Comparison of ENCODE assay signal across 8 cellular contexts in the genomic region with DNA sequence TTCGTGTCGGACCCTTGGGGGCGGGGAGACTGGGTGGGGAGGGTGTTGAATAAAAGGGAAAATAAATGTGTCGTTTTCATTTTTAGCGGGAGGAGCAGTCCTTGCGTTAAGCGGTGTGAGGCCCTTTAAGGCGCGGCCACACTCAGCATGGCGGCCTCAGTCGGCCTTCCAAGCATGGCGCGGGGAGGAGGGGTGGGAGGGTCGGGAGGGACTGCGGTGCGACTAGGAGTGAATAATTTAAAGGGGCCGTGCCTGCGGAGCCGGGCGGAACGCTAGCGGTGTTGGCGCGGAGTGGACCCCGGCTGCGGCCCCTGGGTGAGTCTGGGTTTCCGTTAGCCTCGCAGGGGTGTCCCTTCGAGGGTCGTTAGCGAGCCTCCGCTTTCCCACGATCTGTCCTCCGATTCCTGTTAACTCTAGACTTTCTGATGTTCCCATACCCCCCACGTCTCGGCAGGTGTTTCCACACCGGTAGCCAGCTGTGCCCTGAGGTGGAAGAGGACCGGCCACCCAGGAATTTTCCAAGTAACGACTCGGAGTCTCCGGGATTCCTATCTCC. TPM values are rescaled to one million over a fixed set of nuclear protein-coding genes. Genes with fewer than 3 reads are reported as not detected.
DNase-seq lines count a peak whose midpoint lies in the region; ATAC-seq and TF ChIP-seq lines count a peak whose summit lies in the region.

No MANE protein-coding gene starts in this region.

- TF ChIP-seq CTCF in DOHH2 (IDR thresholded peaks at IDR 0.05; ENCODE audit: low read depth, low read length, poor library complexity, severe bottlenecking): no peak

- no peaks in the 10 kb centered on the region for H3K9me2 ChIP-seq in DOHH2 (replicated peaks; ENCODE audit: control insufficient read depth, low read length)

- H3K36me3 ChIP-seq in DOHH2 (ENCODE audit: control insufficient read depth, low read length): peaks cover 10% of the 10 kb centered on the region
- peaks cover 3 to 14% of the 10 kb centered on the region in 2 donors for H3K36me3 ChIP-seq in mucosa of rectum (ENCODE audit: control insufficient read depth in 2 of 2, insufficient read depth in 2 of 2, low read length in 2 of 2)

- peak; percentile 61 to 68 for ATAC-seq in activated T-cell treated with anti-CD3 and anti-CD28 coated beads, Interleukin-2, amount 50 U/mL, for 4 hours
- no peak for ATAC-seq in GM21367 (IDR thresholded peaks at IDR 0.05; ENCODE audit: unreplicated experiment)

- H3K4me3 ChIP-seq in DOHH2 (ENCODE audit: low read length) (peak overlapping the region; percentile 98), mucosa of rectum (ENCODE audit: low read length in 2 of 2) (peak overlapping the region; percentile 91 to 97)

- peaks cover 16% of the 10 kb centered on the region for H3K4me1 ChIP-seq in DOHH2 (ENCODE audit: control insufficient read depth, low read length)
- H3K4me1 ChIP-seq in mucosa of rectum (ENCODE audit: control insufficient read depth in 2 of 2, insufficient read depth in 2 of 2, low read length in 2 of 2): peaks cover 10 to 12% of the 10 kb centered on the region in 2 donors

- H3K27me3 ChIP-seq in DOHH2 (ENCODE audit: control insufficient read depth, low read length) (no peaks in the 10 kb centered on the region), mucosa of rectum (ENCODE audit: control insufficient read depth in 2 of 2, insufficient read depth in 2 of 2, low read length in 2 of 2) (no peaks in the 10 kb centered on the region)

- peak overlapping the region; percentile 92 for H3K4me3 Mint-ChIP-seq in activated T-cell treated with anti-CD3 and anti-CD28 coated beads, Interleukin-2, amount 50 U/mL, for 4 hours

- peaks cover 15% of the 10 kb centered on the region for H3K4me1 Mint-ChIP-seq in activated T-cell treated with anti-CD3 and anti-CD28 coated beads, Interleukin-2, amount 50 U/mL, for 4 hours (ENCODE audit: low read depth)

- H3K9me3 ChIP-seq in DOHH2 (ENCODE audit: control insufficient read depth, insufficient read depth, low read length) (no peaks in the 10 kb centered on the region), mucosa of rectum (ENCODE audit: control insufficient read depth in 2 of 2, low read length in 2 of 2) (no peaks in the 10 kb centered on the region)

- H3K9ac ChIP-seq in mucosa of rectum (ENCODE audit: low read depth in 1 of 2, low read length in 2 of 2): peak overlapping the region; percentile 89 to 90

- H3K9me3 Mint-ChIP-seq in activated T-cell treated with anti-CD3 and anti-CD28 coated beads, Interleukin-2, amount 50 U/mL, for 4 hours: no peaks in the 10 kb centered on the region

- H3K27me3 Mint-ChIP-seq in activated T-cell treated with anti-CD3 and anti-CD28 coated beads, Interleukin-2, amount 50 U/mL, for 4 hours (ENCODE audit: low read depth): no peaks in the 10 kb centered on the region

- peak; percentile 89 for DNase-seq in HuH-7 (ENCODE audit: low spot score)
- DNase-seq in OCI-M1 (lab: John Stamatoyannopoulos, UW): peak; percentile 83
- DNase-seq in activated T-cell treated with anti-CD3 and anti-CD28 coated beads, Interleukin-2, amount 50 U/mL, for 4 hours: peak; percentile 77
- peak; percentile 88 to 91 for DNase-seq in erythroblast (lab: John Stamatoyannopoulos, UW)
- peak; percentile 59 to 70 for DNase-seq in stimulated activated CD8-positive, alpha-beta memory T cell treated with anti-CD3 and anti-CD28 coated beads, Interleukin-4, amount 100 ng/mL, for 1 hour (ENCODE audit: low read depth in 2 of 2, low spot score in 1 of 2)

- peak overlapping the region; percentile 85 for H3K4me2 ChIP-seq in DOHH2 (ENCODE audit: low read length)

- H4K20me1 ChIP-seq in DOHH2 (ENCODE audit: control insufficient read depth, insufficient read depth, low read depth, low read length): no peaks in the 10 kb centered on the region

- peak; percentile 33 for TF ChIP-seq POLR2A in erythroblast (IDR thresholded peaks at IDR 0.05; ENCODE audit: low read length)

- peaks cover 3% of the 10 kb centered on the region; the same call in 1 of the 2 replicates for H3F3A ChIP-seq in DOHH2 (ENCODE audit: control insufficient read depth, insufficient read depth)

- H3K27ac ChIP-seq in DOHH2 (ENCODE audit: low read depth, low read length) (no peak overlapping the region), mucosa of rectum (ENCODE audit: low read depth in 2 of 2, low read length in 2 of 2) (peak overlapping the region; percentile 85 to 95)

- no peaks in the 10 kb centered on the region for H3K36me3 Mint-ChIP-seq in activated T-cell treated with anti-CD3 and anti-CD28 coated beads, Interleukin-2, amount 50 U/mL, for 4 hours (ENCODE audit: insufficient read depth)

- peaks cover 3% of the 10 kb centered on the region; the same call in 1 of the 2 replicates for H3K79me2 ChIP-seq in DOHH2 (ENCODE audit: control insufficient read depth, low read length)

RNA-seq across cellular contexts. Expression of gene PNPLA6, which starts 1.5 kb away (rescaled TPM):
- 100 to 1,000 TPM; 106 to 121 (median 107) TPM for total RNA-seq in activated T-cell treated with anti-CD3 and anti-CD28 coated beads, Interleukin-2, amount 50 U/mL, for 4 hours

RNA-seq across cellular contexts. Expression of gene MCOLN1, which starts 11.6 kb away (rescaled TPM):
- total RNA-seq in activated T-cell treated with anti-CD3 and anti-CD28 coated beads, Interleukin-2, amount 50 U/mL, for 4 hours: 10 to 100 TPM; 20.5 to 27.4 (median 22.6) TPM

RNA-seq across cellular contexts. Expression of gene ZNF358, which starts 18.1 kb away (rescaled TPM):
- 1 to 10 TPM; 4.8 to 5.6 (median 5.1) TPM for total RNA-seq in activated T-cell treated with anti-CD3 and anti-CD28 coated beads, Interleukin-2, amount 50 U/mL, for 4 hours

RNA-seq across cellular contexts. Expression of gene PEX11G, which starts 45.2 kb away (rescaled TPM):
- 1 to 10 TPM in 1 of 3 donors, under 1 TPM in 2; 0.76 to 1.1 (median 0.90) TPM for total RNA-seq in activated T-cell treated with anti-CD3 and anti-CD28 coated beads, Interleukin-2, amount 50 U/mL, for 4 hours
